ENCODE assay signal across 8 cellular contexts in the genomic region with DNA sequence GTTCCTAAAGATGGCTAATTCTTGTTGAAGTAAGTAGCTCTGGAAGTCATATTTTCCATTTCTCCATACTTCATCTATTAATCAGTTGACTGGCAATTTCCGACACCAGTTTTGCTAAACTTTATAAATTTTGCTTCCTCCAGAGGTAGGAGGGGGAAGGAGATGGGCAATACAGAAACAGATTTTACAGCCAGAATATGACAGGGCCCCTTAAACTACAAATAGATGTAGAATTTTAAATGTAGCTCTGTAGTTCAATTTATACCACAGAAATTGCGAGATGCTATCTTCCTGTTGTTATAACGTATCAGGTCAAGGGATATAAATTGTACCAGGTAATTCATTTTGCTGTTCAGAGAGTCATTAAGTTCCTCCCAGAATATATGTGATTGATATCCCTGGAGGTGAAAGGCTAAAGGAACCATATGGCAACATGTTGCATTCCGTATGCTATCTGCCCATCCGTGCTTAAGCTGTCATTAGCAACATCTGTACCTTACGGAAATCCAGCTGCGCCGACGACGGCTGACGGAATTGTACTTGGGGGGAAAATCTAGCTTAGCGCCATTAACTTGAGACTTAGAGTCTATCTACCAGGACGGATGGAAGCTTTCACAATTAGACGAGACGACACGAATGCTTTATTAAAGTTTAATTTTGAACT. TPM values are rescaled to one million over a fixed set of nuclear protein-coding genes. Genes with fewer than 3 reads are reported as not detected.
DNase-seq lines count a peak whose midpoint lies in the region; ATAC-seq and TF ChIP-seq lines count a peak whose summit lies in the region.

No MANE protein-coding gene starts in this region.

- H4K20me1 ChIP-seq in OCI-LY3 (ENCODE audit: insufficient read depth, low read length) (no peaks in the 10 kb centered on the region), mammary epithelial cell (ENCODE audit: insufficient read depth, low read length) (no peaks in the 10 kb centered on the region)

- H3K36me3 ChIP-seq in OCI-LY3 (replicated peaks; ENCODE audit: low read depth, low read length) (no peaks in the 10 kb centered on the region), mammary epithelial cell (ENCODE audit: insufficient read depth, low read length) (no peaks in the 10 kb centered on the region), lower lobe of right lung (no peaks in the 10 kb centered on the region)

- H3K27me3 ChIP-seq in OCI-LY3 (ENCODE audit: low read depth, low read length) (no peaks in the 10 kb centered on the region), mammary epithelial cell (ENCODE audit: insufficient read depth, low read length) (no peaks in the 10 kb centered on the region), lower lobe of right lung (ENCODE audit: low read depth) (no peaks in the 10 kb centered on the region)

- DNase-seq in NCI-H345 (lab: John Stamatoyannopoulos, UW) (peak; percentile 69), NCI-H345 treated with DMSO at 0.1 percent for 48 hours (lab: John Stamatoyannopoulos, UW; ENCODE audit: unreplicated experiment) (no peak), mammary epithelial cell (no peak), lower lobe of right lung (no peak), GM20000 (ENCODE audit: low spot score) (no peak)

- H3K9me3 ChIP-seq in OCI-LY3 (ENCODE audit: insufficient read depth, low read length) = no peaks in the 10 kb centered on the region
- H3K9me3 ChIP-seq in mammary epithelial cell (replicated peaks; ENCODE audit: insufficient read depth, low read length) = no peaks in the 10 kb centered on the region
- H3K9me3 ChIP-seq in lower lobe of right lung = no peaks in the 10 kb centered on the region

- H3K79me2 ChIP-seq in OCI-LY3 (ENCODE audit: low read length) (no peaks in the 10 kb centered on the region), mammary epithelial cell (ENCODE audit: insufficient read depth, low read length) (peaks cover 6% of the 10 kb centered on the region)

- TF ChIP-seq CTCF in OCI-LY3 (IDR thresholded peaks at IDR 0.05; ENCODE audit: low read depth, low read length) (no peak), mammary epithelial cell (conservative IDR thresholded peaks at IDR 0.05 in 1 of 2, IDR thresholded peaks at IDR 0.05 in 1 of 2; ENCODE audit: extremely low read depth in 1 of 2, insufficient read depth in 1 of 2, low read depth in 1 of 2, low read length in 2 of 2) (no peak), lower lobe of right lung (IDR thresholded peaks at IDR 0.05) (no peak), GM20000 (IDR thresholded peaks at IDR 0.05; ENCODE audit: extremely low read depth, missing control alignments) (no peak)

- CTCF ChIA-PET in mammary epithelial cell (lab: Charles Lee; ENCODE audit: low non-redundant PET) = interaction anchor here (0.5 kb wide), 1 partner anchor 231 kb away, joined by 3 read pairs; no protein-coding TSS in a partner anchor

- BruUV-seq in mammary epithelial cell (replicated peaks; lab: Mats Ljungman, UMichigan) = TSS peak; percentile 38

- H3K4me1 ChIP-seq in OCI-LY3 (ENCODE audit: low read length) (peaks cover 18% of the 10 kb centered on the region), mammary epithelial cell (ENCODE audit: insufficient read depth, low read length) (peaks cover 18% of the 10 kb centered on the region), lower lobe of right lung (peaks cover 41% of the 10 kb centered on the region)

- 8% methylated on average over 16 of the region's 16 CpGs for WGBS in mammary epithelial cell (ENCODE audit: low coverage, missing lambda C conversion rate)

- dilution Hi-C loops in mammary epithelial cell (cut with HindIII; ENCODE audit: low sequenced_read_pairs) = no loop called here

- H3K4me3 ChIP-seq in OCI-LY3 (ENCODE audit: low read length) (peak overlapping the region; percentile 90), mammary epithelial cell (replicated peaks in 1 of 3; ENCODE audit: insufficient read depth in 1 of 3, low read depth in 2 of 3, low read length in 3 of 3) (peak overlapping the region; percentile 73 to 97 (median 96)), lower lobe of right lung (peak overlapping the region; percentile 75)

- H3K4me2 ChIP-seq in OCI-LY3 (ENCODE audit: low read length) (peak overlapping the region; percentile 94), mammary epithelial cell (ENCODE audit: insufficient read depth, low read depth, low read length) (peak overlapping the region; percentile 74)

- in situ Hi-C loops in mammary epithelial cell (cut with MboI; ENCODE audit: low sequenced_read_pairs in 2 of 2) = loop anchor here in 1 of 2 donors (25.0 kb wide), 2 partner anchors 96 to 546 kb away; a partner anchor contains a TSS

- intact Hi-C loops in mammary epithelial cell (cut with micrococcal nuclease) = no loop called here
- intact Hi-C loops in lower lobe of right lung (cut with DNase I) = no loop called here

- peak overlapping the region; percentile 90 for H2AFZ ChIP-seq in OCI-LY3 (ENCODE audit: low read depth, low read length)
- H2AFZ ChIP-seq in mammary epithelial cell (ENCODE audit: low read depth, low read length) = peak overlapping the region; percentile 64

- peak overlapping the region; percentile 96 for H3K9ac ChIP-seq in OCI-LY3 (ENCODE audit: low read length)
- peak overlapping the region; percentile 99 for H3K9ac ChIP-seq in mammary epithelial cell (ENCODE audit: insufficient read depth, low read length)

- ATAC-seq in HG02852 (IDR thresholded peaks at IDR 0.05; ENCODE audit: unreplicated experiment) (peak; percentile 14), lower lobe of right lung (no peak)

- peak overlapping the region; percentile 83 for H3K27ac ChIP-seq in OCI-LY3 (ENCODE audit: low read length)
- peak overlapping the region; percentile 97 for H3K27ac ChIP-seq in mammary epithelial cell (ENCODE audit: insufficient read depth, low read depth, low read length)
- peak overlapping the region; percentile 100 for H3K27ac ChIP-seq in lower lobe of right lung
- peak overlapping the region; percentile 98 for H3K27ac ChIP-seq in temporal lobe (ENCODE audit: low read depth, low read length)

RNA-seq across cellular contexts. Expression of a gene that starts 8.4 kb away (rescaled TPM):
- total RNA-seq in mammary epithelial cell = 1 to 10 TPM in 1 of 2 donors, under 1 TPM in 1; 0.50 to 1.3 TPM
- 0.26 TPM for polyA plus RNA-seq in mammary epithelial cell
- not detected for polyA minus RNA-seq in mammary epithelial cell
- 4.0 TPM for total RNA-seq in lower lobe of right lung
- 6.1 TPM for total RNA-seq in temporal lobe
